Comparison of ENCODE assay signal across 12 cellular contexts in genomic region chr2:98935777-98936132, GRCh38. TPM values are rescaled to one million over a fixed set of nuclear protein-coding genes. Genes with fewer than 3 reads are reported as not detected.
DNase-seq lines count a peak whose midpoint lies in the region; ATAC-seq and TF ChIP-seq lines count a peak whose summit lies in the region.
"Had no signal": no experiment of that assay in that cellular context is flagged by ENCODE, and none has a peak within 500 bp of the region (broad histone marks: within the 10 kb centered on the region; RNA-seq: fewer than 3 reads in every experiment).

No MANE protein-coding gene starts in this region.

- H3K27ac Mint-ChIP-seq in activated CD8-positive, alpha-beta T cell treated with anti-CD3 and anti-CD28 coated beads, Interleukin-2, amount 10 ng/mL, durations not matched to agents 7 days and 5 days = no peak overlapping the region
- H3K27ac Mint-ChIP-seq in osteocyte (ENCODE audit: unreplicated experiment) = no peak overlapping the region

- TF ChIP-seq CTCF in osteocyte (IDR thresholded peaks at IDR 0.05) = no peak

- no peaks in the 10 kb centered on the region for H3K9me3 Mint-ChIP-seq in activated CD8-positive, alpha-beta T cell treated with anti-CD3 and anti-CD28 coated beads, Interleukin-2, amount 10 ng/mL, durations not matched to agents 7 days and 5 days (ENCODE audit: insufficient read depth)
- no peaks in the 10 kb centered on the region for H3K9me3 Mint-ChIP-seq in osteocyte (ENCODE audit: unreplicated experiment)
- H3K9me3 Mint-ChIP-seq: naive B cell had no signal

- H3K4me3 ChIP-seq in H7 (ENCODE audit: insufficient read depth, low read depth, low read length) = peak overlapping the region; percentile 43
- peak overlapping the region; percentile 33 for H3K4me3 ChIP-seq in iPS-11a (ENCODE audit: low read depth, low read length)
- H3K4me3 ChIP-seq in skeletal muscle cell (ENCODE audit: low read depth, low read length) = peak overlapping the region; percentile 51
- H3K4me3 ChIP-seq: K562 had no signal

- H3K36me3 Mint-ChIP-seq in activated CD8-positive, alpha-beta T cell treated with anti-CD3 and anti-CD28 coated beads, Interleukin-2, amount 10 ng/mL, durations not matched to agents 7 days and 5 days (ENCODE audit: low read depth) = no peaks in the 10 kb centered on the region
- no peaks in the 10 kb centered on the region for H3K36me3 Mint-ChIP-seq in osteocyte (ENCODE audit: unreplicated experiment)

- CTCF ChIA-PET in activated CD8-positive, alpha-beta T cell treated with anti-CD3 and anti-CD28 coated beads, Interleukin-2, amount 10 ng/mL, durations not matched to agents 7 days and 5 days (lab: Charles Lee) = no interaction called here

- ATAC-seq in activated CD8-positive, alpha-beta T cell treated with anti-CD3 and anti-CD28 coated beads, Interleukin-2, amount 10 ng/mL, durations not matched to agents 7 days and 5 days = peak; percentile 40
- ATAC-seq in GM19324 (IDR thresholded peaks at IDR 0.05; ENCODE audit: low FRiP score, unreplicated experiment) (no peak), GM18511 (IDR thresholded peaks at IDR 0.05; ENCODE audit: unreplicated experiment) (no peak)
- ATAC-seq: K562 had no signal

- peaks cover 7% of the 10 kb centered on the region for H3K4me1 Mint-ChIP-seq in activated CD8-positive, alpha-beta T cell treated with anti-CD3 and anti-CD28 coated beads, Interleukin-2, amount 10 ng/mL, durations not matched to agents 7 days and 5 days (ENCODE audit: low read depth)
- H3K4me1 Mint-ChIP-seq in osteocyte (ENCODE audit: unreplicated experiment) = peaks cover 7% of the 10 kb centered on the region

- no peak for DNase-seq in H7
- DNase-seq in activated CD8-positive, alpha-beta T cell treated with anti-CD3 and anti-CD28 coated beads, Interleukin-2, amount 10 ng/mL, durations not matched to agents 7 days and 5 days = no peak
- DNase-seq in skeletal muscle cell (ENCODE audit: low read depth) = no peak
- DNase-seq in NCI-H2171 treated with DMSO at 0.1 percent for 48 hours (lab: John Stamatoyannopoulos, UW) = no peak
- DNase-seq in osteocyte (ENCODE audit: extremely low spot score, unreplicated experiment) = no peak
- DNase-seq: naive B cell, T-helper 9 cell had no signal

- H3K4me3 Mint-ChIP-seq in activated CD8-positive, alpha-beta T cell treated with anti-CD3 and anti-CD28 coated beads, Interleukin-2, amount 10 ng/mL, durations not matched to agents 7 days and 5 days = no peak overlapping the region
- no peak overlapping the region for H3K4me3 Mint-ChIP-seq in osteocyte (ENCODE audit: unreplicated experiment)

- H3K27me3 ChIP-seq in H7 (ENCODE audit: control insufficient read depth, insufficient read depth, low read length) = peaks cover 43% of the 10 kb centered on the region

- peaks cover 63% of the 10 kb centered on the region for H3K27me3 Mint-ChIP-seq in activated CD8-positive, alpha-beta T cell treated with anti-CD3 and anti-CD28 coated beads, Interleukin-2, amount 10 ng/mL, durations not matched to agents 7 days and 5 days (ENCODE audit: low read depth)
- peaks cover 62% of the 10 kb centered on the region for H3K27me3 Mint-ChIP-seq in osteocyte (ENCODE audit: unreplicated experiment)

- no peaks in the 10 kb centered on the region for H3K36me3 ChIP-seq in H7 (replicated peaks; ENCODE audit: control insufficient read depth, insufficient read depth, low read length)

- POLR2A ChIA-PET in activated CD8-positive, alpha-beta T cell treated with anti-CD3 and anti-CD28 coated beads, Interleukin-2, amount 10 ng/mL, durations not matched to agents 7 days and 5 days (lab: Charles Lee) = no interaction called here

RNA-seq across cellular contexts. Expression of gene CRACDL, which starts 0.3 kb away (rescaled TPM):
- 0.04 and 0.24 TPM in 2 replicates for total RNA-seq in H7 (2014; rRNA removed; shearing (Covaris generic))
- under 1 TPM; 0.18 to 0.97 TPM for total RNA-seq in activated CD8-positive, alpha-beta T cell treated with anti-CD3 and anti-CD28 coated beads, Interleukin-2, amount 10 ng/mL, durations not matched to agents 7 days and 5 days
- total RNA-seq in osteocyte = 0.57 and 1.3 TPM in 2 replicates
- total RNA-seq: fibroblast of lung, K562 had no signal
